1 cellular context compared by ENCODE assay signal in the genomic region with DNA sequence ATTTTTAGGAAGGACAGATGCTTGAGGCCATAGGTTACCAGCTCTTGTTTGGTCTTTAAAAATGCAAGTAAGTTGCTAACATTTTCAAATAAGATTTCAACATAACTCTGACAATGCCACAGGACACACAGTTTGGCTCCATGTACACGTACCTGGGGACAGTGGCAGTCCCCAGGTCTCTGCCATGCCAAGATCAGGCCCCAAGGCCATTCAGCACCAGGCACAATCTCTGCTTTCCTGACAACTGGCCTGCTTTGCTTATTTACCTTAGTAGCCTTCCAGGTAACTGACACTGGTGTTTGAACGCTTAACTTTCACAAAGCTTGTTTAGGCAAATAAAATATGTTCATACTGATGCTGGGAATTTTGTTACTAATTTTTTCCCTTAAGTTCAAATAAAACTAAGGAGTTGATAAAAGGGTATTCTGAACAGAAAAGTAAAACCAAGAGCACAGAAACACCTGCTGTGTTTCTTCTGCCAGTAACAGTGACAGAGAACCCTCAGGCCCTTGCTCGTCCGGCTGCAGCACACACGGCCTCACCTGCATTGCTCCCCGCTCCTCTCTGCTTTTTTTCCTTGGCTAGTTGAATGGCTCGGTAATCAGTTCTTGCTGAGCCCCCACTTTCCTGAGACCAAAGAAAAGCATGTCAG.
TF ChIP-seq lines count a peak whose summit lies in the region.

No MANE protein-coding gene starts in this region.

TF ChIP-seq in HCT116, 20 proteins besides CTCF, POLR2A, EP300 and RAD21 (continued from another document):
- TF ChIP-seq, protein P1, sequence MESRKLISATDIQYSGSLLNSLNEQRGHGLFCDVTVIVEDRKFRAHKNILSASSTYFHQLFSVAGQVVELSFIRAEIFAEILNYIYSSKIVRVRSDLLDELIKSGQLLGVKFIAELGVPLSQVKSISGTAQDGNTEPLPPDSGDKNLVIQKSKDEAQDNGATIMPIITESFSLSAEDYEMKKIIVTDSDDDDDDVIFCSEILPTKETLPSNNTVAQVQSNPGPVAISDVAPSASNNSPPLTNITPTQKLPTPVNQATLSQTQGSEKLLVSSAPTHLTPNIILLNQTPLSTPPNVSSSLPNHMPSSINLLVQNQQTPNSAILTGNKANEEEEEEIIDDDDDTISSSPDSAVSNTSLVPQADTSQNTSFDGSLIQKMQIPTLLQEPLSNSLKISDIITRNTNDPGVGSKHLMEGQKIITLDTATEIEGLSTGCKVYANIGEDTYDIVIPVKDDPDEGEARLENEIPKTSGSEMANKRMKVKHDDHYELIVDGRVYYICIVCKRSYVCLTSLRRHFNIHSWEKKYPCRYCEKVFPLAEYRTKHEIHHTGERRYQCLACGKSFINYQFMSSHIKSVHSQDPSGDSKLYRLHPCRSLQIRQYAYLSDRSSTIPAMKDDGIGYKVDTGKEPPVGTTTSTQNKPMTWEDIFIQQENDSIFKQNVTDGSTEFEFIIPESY (IDR thresholded peaks at IDR 0.05; ENCODE audit: extremely low read depth, insufficient replicate concordance, low read length) = no peak
- TF ChIP-seq EGR1 (IDR thresholded peaks at IDR 0.05; ENCODE audit: low read depth) = no peak
- no peak for TF ChIP-seq ZFX (IDR thresholded peaks at IDR 0.05)
- TF ChIP-seq JUND (IDR thresholded peaks at IDR 0.05) = no peak
